8 cellular contexts compared by ENCODE assay signal in the genomic region with DNA sequence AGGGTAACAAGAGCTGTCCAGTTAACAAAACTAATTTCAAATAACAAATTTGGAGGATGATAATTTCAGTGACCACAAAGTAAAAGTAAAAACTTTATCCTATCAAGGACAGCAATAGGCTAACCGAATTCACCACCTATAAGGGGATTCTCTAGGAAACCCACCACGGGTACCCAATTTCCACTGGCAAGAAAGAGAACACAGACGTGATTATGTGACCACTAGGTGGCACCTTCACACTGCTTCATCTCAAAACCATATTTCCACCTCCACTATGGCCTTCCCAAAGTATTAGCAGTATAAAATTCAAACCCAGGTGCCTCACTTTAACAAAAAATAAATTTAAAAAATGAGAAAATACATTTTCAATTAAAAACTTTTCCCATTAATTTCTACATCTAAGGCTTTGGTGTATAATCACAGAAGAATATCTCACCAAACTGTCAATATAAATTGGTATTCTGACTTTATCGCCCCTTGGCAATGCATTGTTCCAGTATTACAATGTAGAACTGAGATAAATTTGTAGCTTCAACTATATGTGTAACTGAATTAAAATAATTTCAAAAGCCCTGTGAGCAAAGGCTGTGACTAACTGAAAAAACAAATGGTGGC.
DNase-seq lines count a peak whose midpoint lies in the region; ATAC-seq and TF ChIP-seq lines count a peak whose summit lies in the region.

No MANE protein-coding gene starts in this region.

- in situ Hi-C loops in astrocyte of the cerebellum (cut with HindIII; ENCODE audit: low sequenced_read_pairs): no loop called here

- H2AFZ ChIP-seq in DND-41 (ENCODE audit: low read depth, low read length) (no peak overlapping the region), OCI-LY1 (ENCODE audit: low read length) (no peak overlapping the region)

- H3K79me2 ChIP-seq in DND-41 (ENCODE audit: insufficient read depth, low read length) (no peaks in the 10 kb centered on the region), OCI-LY1 (ENCODE audit: insufficient read depth, low read length) (no peaks in the 10 kb centered on the region)

- H3K36me3 ChIP-seq in DND-41 (ENCODE audit: insufficient read depth, low read length) (no peaks in the 10 kb centered on the region), OCI-LY1 (ENCODE audit: insufficient read depth, low read length) (no peaks in the 10 kb centered on the region)

- TF ChIP-seq CTCF in DND-41 (IDR thresholded peaks at IDR 0.05; ENCODE audit: borderline replicate concordance, extremely low read depth, low read length, poor library complexity, severe bottlenecking): peak; percentile 79
- TF ChIP-seq CTCF in OCI-LY1 (IDR thresholded peaks at IDR 0.05; ENCODE audit: low read length): peak; percentile 76
- peak; percentile 64 for TF ChIP-seq CTCF in astrocyte of the cerebellum (IDR thresholded peaks at IDR 0.05; ENCODE audit: low read depth, low read length, missing control alignments)

- peak; percentile 43 for DNase-seq in DND-41
- peak; percentile 61 for DNase-seq in astrocyte of the cerebellum (ENCODE audit: low read depth)
- peak; percentile 64 for DNase-seq in iPS DF 4.7 (ENCODE audit: extremely low read depth, low spot score)
- DNase-seq in stimulated activated CD4-positive, alpha-beta T cell treated with anti-CD3 and anti-CD28 coated beads, Interleukin-1b, Interleukin-23, amount 100 ng/mL, for 48 hours: peak; percentile 12
- DNase-seq in activated CD4-positive, CD25-positive, alpha-beta regulatory T cell treated with anti-CD3 and anti-CD28 coated beads, Interleukin-2, amount 50 U/mL, for 72 hours: no peak

- H4K20me1 ChIP-seq in DND-41 (ENCODE audit: insufficient read depth, low read length) (no peaks in the 10 kb centered on the region), OCI-LY1 (ENCODE audit: insufficient read depth, low read length) (no peaks in the 10 kb centered on the region)

- no peaks in the 10 kb centered on the region for H3K4me1 ChIP-seq in DND-41 (ENCODE audit: insufficient read depth, low read length)
- no peaks in the 10 kb centered on the region for H3K4me1 ChIP-seq in OCI-LY1 (ENCODE audit: insufficient read depth, low read length, severe bottlenecking)

- H3K27me3 ChIP-seq in DND-41 (ENCODE audit: insufficient read depth, low read length, poor library complexity) (no peaks in the 10 kb centered on the region), OCI-LY1 (ENCODE audit: insufficient read depth, low read length) (no peaks in the 10 kb centered on the region)

- H3K4me2 ChIP-seq in DND-41 (ENCODE audit: insufficient read depth, low read length): no peak overlapping the region
- H3K4me2 ChIP-seq in OCI-LY1 (ENCODE audit: low read length): no peak overlapping the region

- peak; percentile 71 for ATAC-seq in DND-41 (ENCODE audit: insufficient read depth, low read depth)
- peak; percentile 44 for ATAC-seq in HG02610 (IDR thresholded peaks at IDR 0.05; ENCODE audit: unreplicated experiment)
- ATAC-seq in HG02798 (IDR thresholded peaks at IDR 0.05; ENCODE audit: poor library complexity, unreplicated experiment): no peak

- no peak overlapping the region for H3K27ac ChIP-seq in DND-41 (ENCODE audit: low read length)
- no peak overlapping the region for H3K27ac ChIP-seq in OCI-LY1 (ENCODE audit: low read depth, low read length, poor library complexity, severe bottlenecking)

- H3K9ac ChIP-seq in DND-41 (ENCODE audit: low read depth, low read length) (no peak overlapping the region), OCI-LY1 (ENCODE audit: low read length) (no peak overlapping the region)

- no peaks in the 10 kb centered on the region for H3F3A ChIP-seq in OCI-LY1 (ENCODE audit: insufficient read depth, low read length)

- H3K9me2 ChIP-seq in OCI-LY1 (ENCODE audit: low read depth, low read length): no peaks in the 10 kb centered on the region

- H3K9me3 ChIP-seq in DND-41 (ENCODE audit: insufficient read depth, low read length, severe bottlenecking) (no peaks in the 10 kb centered on the region), OCI-LY1 (ENCODE audit: low read length) (no peaks in the 10 kb centered on the region)

- no peak overlapping the region for H3K4me3 ChIP-seq in DND-41 (ENCODE audit: low read depth in 1 of 2, low read length in 2 of 2)
- H3K4me3 ChIP-seq in OCI-LY1 (ENCODE audit: low read depth, low read length, poor library complexity, severe bottlenecking): no peak overlapping the region
- H3K4me3 ChIP-seq in astrocyte of the cerebellum (ENCODE audit: low read depth, low read length): no peak overlapping the region
